24 cellular contexts compared by ENCODE assay signal in genomic region chr20:60052322-60052721, GRCh38.
DNase-seq lines count a peak whose midpoint lies in the region; TF ChIP-seq lines count a peak whose summit lies in the region.
"Had no signal": no experiment of that assay in that cellular context is flagged by ENCODE, and none has a peak within 500 bp of the region (broad histone marks: within the 10 kb centered on the region; RNA-seq: fewer than 3 reads in every experiment).

No MANE protein-coding gene starts in this region.

- peak overlapping the region in 6 of 11 experiments; percentile 52 to 100 (median 82); a peak in 11 of 22 replicates for H3K4me2 ChIP-seq in BLaER1 treated with 17β-estradiol and CSF1 and Interleukin-3, amounts not matched to agents 10 nM and 100 nM
- H3K4me2 ChIP-seq: PC-9 had no signal

- no peaks in the 10 kb centered on the region for H3K27me3 ChIP-seq in BLaER1 treated with 17β-estradiol and CSF1 and Interleukin-3, amounts not matched to agents 10 nM and 100 nM
- no peaks in the 10 kb centered on the region for H3K27me3 ChIP-seq in endodermal cell (ENCODE audit: control insufficient read depth, insufficient read depth, low read length, poor library complexity, severe bottlenecking)
- H3K27me3 ChIP-seq: BE2C had no signal

- peaks cover 0 to 10% (median 4%) of the 10 kb centered on the region in 11 experiments; a peak in 6 of 22 replicates for H3K9me3 ChIP-seq in BLaER1 treated with 17β-estradiol and CSF1 and Interleukin-3, amounts not matched to agents 10 nM and 100 nM (replicated peaks in 1 of 11)
- no peaks in the 10 kb centered on the region for H3K9me3 ChIP-seq in endodermal cell (ENCODE audit: control insufficient read depth, low read length)

- peaks cover 26% of the 10 kb centered on the region for H3K27me3 Mint-ChIP-seq in endodermal cell (ENCODE audit: insufficient read depth)

- H3K27ac ChIP-seq in BLaER1 treated with 17β-estradiol and CSF1 and Interleukin-3, amounts not matched to agents 10 nM and 100 nM: peak overlapping the region in 8 of 11 experiments; percentile 16 to 99 (median 98); a peak in 13 of 22 replicates
- H3K27ac ChIP-seq in endodermal cell (ENCODE audit: low read depth, low read length): no peak overlapping the region
- H3K27ac ChIP-seq: GM23248, PC-9 had no signal

- peaks cover 6% of the 10 kb centered on the region for H3K4me1 Mint-ChIP-seq in endodermal cell

- no peak overlapping the region for H3K4me3 Mint-ChIP-seq in endodermal cell

- H3K27ac Mint-ChIP-seq in endodermal cell: no peak overlapping the region

- no peak overlapping the region for H3K4me3 ChIP-seq in BLaER1 treated with 17β-estradiol and CSF1 and Interleukin-3, amounts not matched to agents 10 nM and 100 nM
- H3K4me3 ChIP-seq in NB4 (ENCODE audit: low read depth, low read length) (no peak overlapping the region), endodermal cell (ENCODE audit: low read length) (no peak overlapping the region)
- H3K4me3 ChIP-seq: GM23248, PC-9 had no signal

- no peaks in the 10 kb centered on the region for H3K9me3 Mint-ChIP-seq in endodermal cell

- H3K4me1 ChIP-seq in BLaER1 treated with 17β-estradiol and CSF1 and Interleukin-3, amounts not matched to agents 10 nM and 100 nM: peaks cover 30 to 87% (median 72%) of the 10 kb centered on the region in 10 experiments
- no peaks in the 10 kb centered on the region for H3K4me1 ChIP-seq in endodermal cell (ENCODE audit: control insufficient read depth, insufficient read depth, low read length)
- H3K4me1 ChIP-seq: BE2C had no signal

- DNase-seq in NCI-H1417 (lab: John Stamatoyannopoulos, UW) (peak in 2 of 3 experiments; percentile 16 to 44), NCI-H1417 treated with DMSO at 0.1 percent for 48 hours (lab: John Stamatoyannopoulos, UW) (no peak), NB4 (ENCODE audit: low read depth) (peak; percentile 38), endodermal cell (peak; percentile 37), SKM-1 (lab: John Stamatoyannopoulos, UW; ENCODE audit: unreplicated experiment) (no peak), dedifferentiated amniotic fluid mesenchymal stem cell (ENCODE audit: extremely low spot score) (no peak)
- DNase-seq: 8988T; ACHN; BE2C; CD4-positive, CD25-positive, alpha-beta regulatory T cell; DMS153; GM23248; H7; KBM-7; NCI-H1436; NCI-H187; NCI-H2171; NCI-H524 treated with DMSO at 0.1 percent for 48 hours; NCI-H774; PC-9; RPMI8226; SHP77; T-helper 1 cell had no signal

- TF ChIP-seq CTCF in NB4 (IDR thresholded peaks at IDR 0.05; ENCODE audit: low read depth, low read length): no peak
- TF ChIP-seq CTCF in endodermal cell (conservative IDR thresholded peaks at IDR 0.05): no peak

- no peaks in the 10 kb centered on the region for H3K36me3 Mint-ChIP-seq in endodermal cell (ENCODE audit: low read depth)
- H3K36me3 Mint-ChIP-seq: CD4-positive, CD25-positive, alpha-beta regulatory T cell had no signal

- no peaks in the 10 kb centered on the region for H3K36me3 ChIP-seq in BLaER1 treated with 17β-estradiol and CSF1 and Interleukin-3, amounts not matched to agents 10 nM and 100 nM
- H3K36me3 ChIP-seq in endodermal cell (ENCODE audit: control insufficient read depth, insufficient read depth, low read length): no peaks in the 10 kb centered on the region
- H3K36me3 ChIP-seq: BE2C had no signal

- 92% methylated on average over 2 to 3 of the region's 3 CpGs for WGBS in endodermal cell (ENCODE audit: insufficient coverage in 1 of 2, insufficient read length in 1 of 2), 2 experiments

- TF ChIP-seq POLR2A in NB4 (IDR thresholded peaks at IDR 0.05; ENCODE audit: extremely low read depth, insufficient read length): no peak

- H4K20me1 ChIP-seq in BLaER1 treated with 17β-estradiol and CSF1 and Interleukin-3, amounts not matched to agents 10 nM and 100 nM: no peaks in the 10 kb centered on the region

- H3K9ac ChIP-seq in BLaER1 treated with 17β-estradiol and CSF1 and Interleukin-3, amounts not matched to agents 10 nM and 100 nM: no peak overlapping the region
- H3K9ac ChIP-seq in endodermal cell (ENCODE audit: extremely low read depth, low read length, poor library complexity, severe bottlenecking): no peak overlapping the region
- H3K9ac ChIP-seq: GM23248 had no signal

Comparison
In these comparisons a context has a peak if more than half of its experiments do, and no peak if none do; other contexts are left out.
1. DNase-seq: peak in NCI-H1417 (2 of 3), NB4 (single experiment) and endodermal cell (single experiment); none in NCI-H1417 treated with DMSO at 0.1 percent for 48 hours (single experiment), SKM-1 (single experiment) and dedifferentiated amniotic fluid mesenchymal stem cell (single experiment).